ENCODE assay signal across 21 cellular contexts in genomic region chr7:155739538-155740140, GRCh38.
A peak's percentile ranks its signal among the peaks of the same experiment; 100 is the strongest.
DNase-seq lines count a peak whose midpoint lies in the region; ATAC-seq, FAIRE-seq and TF ChIP-seq lines count a peak whose summit lies in the region.
"Had no signal": no experiment of that assay in that cellular context is flagged by ENCODE, and none has a peak within 500 bp of the region (broad histone marks: within the 10 kb centered on the region; RNA-seq: fewer than 3 reads in every experiment).

No MANE protein-coding gene starts in this region.

- FAIRE-seq in kidney (lab: Jason Lieb, UNC) = no peak
- FAIRE-seq: keratinocyte had no signal

- H3K36me3 ChIP-seq in CD8-positive, alpha-beta T cell (ENCODE audit: insufficient read depth, low read length) = peaks cover 34% of the 10 kb centered on the region
- H3K36me3 ChIP-seq in kidney (ENCODE audit: control insufficient read depth in 1 of 2, insufficient read depth in 2 of 2, low read length in 2 of 2) (peaks cover 26 to 39% of the 10 kb centered on the region in 2 donors), H7 (replicated peaks; ENCODE audit: control insufficient read depth, insufficient read depth, low read length) (peaks cover 5% of the 10 kb centered on the region)
- peaks cover 50% of the 10 kb centered on the region for H3K36me3 ChIP-seq in effector memory CD4-positive, alpha-beta T cell (ENCODE audit: control insufficient read depth, insufficient read depth, low read length)

- no peak overlapping the region for H3K9ac ChIP-seq in kidney (ENCODE audit: low read length in 2 of 2)
- H3K9ac ChIP-seq: GM23248, parathyroid adenoma had no signal

- peak overlapping the region; percentile 51 for H3K4me3 Mint-ChIP-seq in CD8-positive, alpha-beta T cell

- CTCF ChIA-PET in CD8-positive, alpha-beta T cell (lab: Charles Lee) = interaction anchor here (0.5 to 2.1 kb wide), 6 partner anchors 10 to 524 kb away, joined by 3 to 21 read pairs (median 4); no protein-coding TSS in a partner anchor

- peak overlapping the region; percentile 29 for H3K27ac ChIP-seq in CD8-positive, alpha-beta T cell (ENCODE audit: low read depth, low read length)
- no peak overlapping the region for H3K27ac ChIP-seq in kidney (ENCODE audit: low read depth in 2 of 2, low read length in 2 of 2)
- H3K27ac ChIP-seq in effector memory CD4-positive, alpha-beta T cell (ENCODE audit: insufficient read depth, low read length, poor library complexity, severe bottlenecking) = no peak overlapping the region
- H3K27ac ChIP-seq: dorsolateral prefrontal cortex, foreskin keratinocyte, GM23248, parathyroid adenoma, upper lobe of right lung had no signal

- peak in 3 of 7 experiments; percentile 11 to 35 (median 24) for DNase-seq in CD8-positive, alpha-beta T cell
- DNase-seq in Jurkat, Clone E6-1 (ENCODE audit: low read depth, low spot score) = peak; percentile 67
- DNase-seq in activated CD8-positive, alpha-beta memory T cell treated with anti-CD3 and anti-CD28 coated beads, Interleukin-2, amount 50 U/mL, for 48 hours = peak; percentile 68
- peak; percentile 61 for DNase-seq in kidney
- no peak for DNase-seq in H7
- DNase-seq in NCI-H1417 treated with DMSO at 0.1 percent for 48 hours (lab: John Stamatoyannopoulos, UW) = no peak
- DNase-seq in effector memory CD4-positive, alpha-beta T cell = no peak
- DNase-seq: Caco-2, dorsolateral prefrontal cortex, foreskin keratinocyte, GM23248, hypothalamus, NCI-H1105 treated with DMSO at 0.1 percent for 48 hours, NCI-H2171, NCI-H526, SW 1271, upper lobe of right lung had no signal

- peaks cover 25% of the 10 kb centered on the region for H3K4me1 ChIP-seq in CD8-positive, alpha-beta T cell (ENCODE audit: insufficient read depth, low read length)
- no peaks in the 10 kb centered on the region for H3K4me1 ChIP-seq in kidney (ENCODE audit: control insufficient read depth in 1 of 2, insufficient read depth in 1 of 2, low read depth in 1 of 2, low read length in 2 of 2)
- H3K4me1 ChIP-seq in effector memory CD4-positive, alpha-beta T cell (ENCODE audit: control insufficient read depth, insufficient read depth, low read length, poor library complexity, severe bottlenecking) = no peaks in the 10 kb centered on the region
- H3K4me1 ChIP-seq: Caco-2, parathyroid adenoma had no signal

- intact Hi-C loops in CD8-positive, alpha-beta T cell (cut with DNase I, micrococcal nuclease) = loop anchor here (2.0 to 10.0 kb wide), 6 partner anchors 23 to 812 kb away; partner anchors contain the start of gene PAXIP1 (in 1 of the 2)
- intact Hi-C loops in kidney (cut with DNase I) = no loop called here

- peaks cover 36% of the 10 kb centered on the region for H3K4me1 Mint-ChIP-seq in CD8-positive, alpha-beta T cell (ENCODE audit: low read depth)

- peak; percentile 47 for ATAC-seq in CD8-positive, alpha-beta T cell
- ATAC-seq in GM19324 (IDR thresholded peaks at IDR 0.05; ENCODE audit: low FRiP score, unreplicated experiment) = no peak
- ATAC-seq: foreskin keratinocyte, Right ventricle myocardium inferior, upper lobe of right lung had no signal

- H3K36me3 Mint-ChIP-seq in CD8-positive, alpha-beta T cell = peaks cover 69% of the 10 kb centered on the region

- TF ChIP-seq CTCF in CD8-positive, alpha-beta T cell (IDR thresholded peaks at IDR 0.05) = no peak
- TF ChIP-seq CTCF in kidney (IDR thresholded peaks at IDR 0.05; ENCODE audit: borderline replicate concordance, extremely low read depth, insufficient read depth) = no peak

- H3K9me3 Mint-ChIP-seq in CD8-positive, alpha-beta T cell = no peaks in the 10 kb centered on the region

- H3K4me3 ChIP-seq in CD8-positive, alpha-beta T cell (ENCODE audit: low read depth, low read length) = no peak overlapping the region
- peak overlapping the region; percentile 15 for H3K4me3 ChIP-seq in Jurkat, Clone E6-1 (ENCODE audit: low read length)
- H3K4me3 ChIP-seq in kidney (ENCODE audit: low read length in 2 of 2) (no peak overlapping the region), H7 (ENCODE audit: insufficient read depth, low read depth, low read length) (no peak overlapping the region)
- no peak overlapping the region for H3K4me3 ChIP-seq in effector memory CD4-positive, alpha-beta T cell (ENCODE audit: insufficient read depth, low read depth, low read length, poor library complexity, severe bottlenecking)
- H3K4me3 ChIP-seq: dorsolateral prefrontal cortex, GM23248, upper lobe of right lung had no signal

- H3K27me3 Mint-ChIP-seq in CD8-positive, alpha-beta T cell (ENCODE audit: low read depth) = no peaks in the 10 kb centered on the region

- H3K9me3 ChIP-seq in CD8-positive, alpha-beta T cell (ENCODE audit: low read length) = no peaks in the 10 kb centered on the region
- no peaks in the 10 kb centered on the region for H3K9me3 ChIP-seq in kidney (ENCODE audit: control insufficient read depth in 1 of 2, low read length in 2 of 2)
- H3K9me3 ChIP-seq in effector memory CD4-positive, alpha-beta T cell (ENCODE audit: control insufficient read depth, low read length) = no peaks in the 10 kb centered on the region
- H3K9me3 ChIP-seq: Caco-2, upper lobe of right lung had no signal

- H3K27ac Mint-ChIP-seq in CD8-positive, alpha-beta T cell = peak overlapping the region; percentile 73

- POLR2A ChIA-PET in CD8-positive, alpha-beta T cell (lab: Charles Lee) = interaction anchor here (0.7 kb wide), 1 partner anchor 141 kb away, joined by 3 read pairs; no protein-coding TSS in a partner anchor

- H3K27me3 ChIP-seq in CD8-positive, alpha-beta T cell (ENCODE audit: insufficient read depth, low read length) = no peaks in the 10 kb centered on the region
- no peaks in the 10 kb centered on the region for H3K27me3 ChIP-seq in H7 (ENCODE audit: control insufficient read depth, insufficient read depth, low read length)
- no peaks in the 10 kb centered on the region for H3K27me3 ChIP-seq in effector memory CD4-positive, alpha-beta T cell (replicated peaks; ENCODE audit: control insufficient read depth, insufficient read depth, low read length, poor library complexity, severe bottlenecking)
- H3K27me3 ChIP-seq: dorsolateral prefrontal cortex, foreskin keratinocyte, upper lobe of right lung had no signal

Comparison
In these comparisons a context has a peak if more than half of its experiments do, and no peak if none do; other contexts are left out.
1. DNase-seq: peak in Jurkat, Clone E6-1 (single experiment), activated CD8-positive, alpha-beta memory T cell treated with anti-CD3 and anti-CD28 coated beads, Interleukin-2, amount 50 U/mL, for 48 hours (single experiment) and kidney (single experiment); none in H7 (single experiment), NCI-H1417 treated with DMSO at 0.1 percent for 48 hours (single experiment) and effector memory CD4-positive, alpha-beta T cell (0 of 3).